In the genomic region with DNA sequence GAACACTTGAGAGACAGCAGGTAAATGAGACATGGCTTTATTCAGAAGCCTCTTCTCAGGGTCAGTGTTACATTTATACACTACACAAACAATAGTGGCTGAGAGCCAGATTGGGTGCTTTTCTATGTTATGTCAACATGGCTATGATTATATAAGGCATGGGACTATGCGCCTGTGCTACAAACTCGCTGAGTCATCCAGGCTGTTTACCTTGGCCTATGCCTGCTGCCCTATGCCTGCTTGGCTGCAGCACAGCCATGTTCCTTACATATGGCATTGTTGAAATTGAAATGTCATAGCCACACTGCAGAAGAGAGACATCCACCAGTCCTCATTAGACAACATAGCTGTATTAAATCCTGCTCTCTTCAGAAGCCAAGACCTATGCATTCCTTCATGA, we compare ENCODE assay signal across 12 cellular contexts.
A peak's percentile ranks its signal among the peaks of the same experiment; 100 is the strongest.
DNase-seq lines count a peak whose midpoint lies in the region; ATAC-seq and FAIRE-seq lines count a peak whose summit lies in the region.
"Had no signal": no experiment of that assay in that cellular context is flagged by ENCODE, and none has a peak within 500 bp of the region (broad histone marks: within the 10 kb centered on the region; RNA-seq: fewer than 3 reads in every experiment).

No MANE protein-coding gene starts in this region.

- no peaks in the 10 kb centered on the region for H3K27me3 Mint-ChIP-seq in activated T-helper 17 cell treated with anti-CD3 and anti-CD28 coated beads, Interleukin-2, amount 50 U/mL, for 72 hours

- no peak overlapping the region for H3K4me3 Mint-ChIP-seq in activated T-helper 17 cell treated with anti-CD3 and anti-CD28 coated beads, Interleukin-2, amount 50 U/mL, for 72 hours
- H3K4me3 Mint-ChIP-seq: activated T-helper 1 cell treated with anti-CD3 and anti-CD28 coated beads, Interleukin-12 subunit alpha, Interleukin-12 subunit beta, Interleukin-2, Interleukin-4 antibody, amounts not matched to agents 30 ng/mL and 10 ng/mL and 1 ng/mL, durations not matched to agents 14 hours and 24 hours and 36 hours had no signal

- intact Hi-C loops in left colon (cut with DNase I, micrococcal nuclease): no loop called here

- no peak overlapping the region for H3K27ac Mint-ChIP-seq in activated T-helper 17 cell treated with anti-CD3 and anti-CD28 coated beads, Interleukin-2, amount 50 U/mL, for 72 hours
- H3K27ac Mint-ChIP-seq: activated T-helper 1 cell treated with anti-CD3 and anti-CD28 coated beads, Interleukin-12 subunit alpha, Interleukin-12 subunit beta, Interleukin-2, Interleukin-4 antibody, amounts not matched to agents 30 ng/mL and 10 ng/mL and 1 ng/mL, durations not matched to agents 14 hours and 24 hours and 36 hours had no signal

- peaks cover 6% of the 10 kb centered on the region for H3K9me3 Mint-ChIP-seq in activated T-helper 17 cell treated with anti-CD3 and anti-CD28 coated beads, Interleukin-2, amount 50 U/mL, for 72 hours
- H3K9me3 Mint-ChIP-seq: activated T-helper 1 cell treated with anti-CD3 and anti-CD28 coated beads, Interleukin-12 subunit alpha, Interleukin-12 subunit beta, Interleukin-2, Interleukin-4 antibody, amounts not matched to agents 30 ng/mL and 10 ng/mL and 1 ng/mL, durations not matched to agents 14 hours and 24 hours and 36 hours had no signal

- ATAC-seq in left colon: peak; percentile 100
- ATAC-seq in GM18907 (IDR thresholded peaks at IDR 0.05; ENCODE audit: unreplicated experiment): no peak
- no peak for ATAC-seq in activated T-helper 17 cell treated with anti-CD3 and anti-CD28 coated beads, Interleukin-2, amount 50 U/mL, for 72 hours (replicated peaks)
- ATAC-seq: left lung, Right ventricle myocardium inferior had no signal

- no peaks in the 10 kb centered on the region for H3K36me3 Mint-ChIP-seq in activated T-helper 17 cell treated with anti-CD3 and anti-CD28 coated beads, Interleukin-2, amount 50 U/mL, for 72 hours (ENCODE audit: low read depth)

- no peaks in the 10 kb centered on the region for H3K4me1 Mint-ChIP-seq in activated T-helper 17 cell treated with anti-CD3 and anti-CD28 coated beads, Interleukin-2, amount 50 U/mL, for 72 hours

- FAIRE-seq in HTR-8/SVneo (lab: Jason Lieb, UNC): no peak

- peak; percentile 77 for DNase-seq in COLO668 (lab: John Stamatoyannopoulos, UW; ENCODE audit: unreplicated experiment)
- DNase-seq in NCI-H1105 (lab: John Stamatoyannopoulos, UW): peak; percentile 23
- peak; percentile 89 for DNase-seq in SHP77 treated with DMSO at 0.1 percent for 48 hours (lab: John Stamatoyannopoulos, UW)
- DNase-seq in left colon: peak; percentile 53 to 81
- DNase-seq in effector CD4-positive, alpha-beta T cell: no peak
- DNase-seq in HTR-8/SVneo (ENCODE audit: insufficient read length, low spot score): no peak
- DNase-seq: left lung, substantia nigra had no signal

Comparison
In these comparisons a context has a peak if more than half of its experiments do, and no peak if none do; other contexts are left out.
1. DNase-seq: peak in COLO668 (single experiment), NCI-H1105 (single experiment), SHP77 treated with DMSO at 0.1 percent for 48 hours (single experiment) and left colon (2 of 2); none in effector CD4-positive, alpha-beta T cell (single experiment) and HTR-8/SVneo (single experiment).